8 cellular contexts compared by ENCODE assay signal in the genomic region with DNA sequence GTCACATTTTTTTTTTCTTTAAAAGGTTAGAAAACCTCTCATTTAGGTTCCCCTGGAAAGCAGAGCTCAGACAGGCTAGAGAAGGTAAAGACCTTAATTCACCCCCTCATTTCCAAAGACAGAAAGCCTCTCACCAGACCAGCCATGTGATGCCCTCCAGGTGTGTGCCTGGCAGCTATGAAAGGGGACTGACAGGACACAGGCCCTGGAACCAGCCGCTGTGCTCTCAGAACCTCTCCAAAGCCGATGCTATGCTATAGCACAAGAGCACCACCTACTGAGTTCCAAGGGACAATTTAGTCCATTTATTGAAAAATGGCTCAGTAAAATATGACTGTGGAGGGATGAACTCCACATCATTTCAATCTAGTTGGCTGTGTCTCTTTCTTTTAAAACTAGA. TPM values are rescaled to one million over a fixed set of nuclear protein-coding genes. Genes with fewer than 3 reads are reported as not detected.
A peak's percentile ranks its signal among the peaks of the same experiment; 100 is the strongest.
DNase-seq lines count a peak whose midpoint lies in the region; TF ChIP-seq lines count a peak whose summit lies in the region.
"Had no signal": no experiment of that assay in that cellular context is flagged by ENCODE, and none has a peak within 500 bp of the region (broad histone marks: within the 10 kb centered on the region; RNA-seq: fewer than 3 reads in every experiment).

No MANE protein-coding gene starts in this region.

- H3K4me1 ChIP-seq in suprapubic skin: no peaks in the 10 kb centered on the region
- H3K4me1 ChIP-seq in effector memory CD4-positive, alpha-beta T cell (ENCODE audit: control insufficient read depth, insufficient read depth, low read length, poor library complexity, severe bottlenecking): no peaks in the 10 kb centered on the region

- no peak for TF ChIP-seq EP300 in suprapubic skin (IDR thresholded peaks at IDR 0.05)

- WGBS in suprapubic skin: 47% methylated on average over 2 of the region's 2 CpGs

- TF ChIP-seq POLR2A in suprapubic skin (IDR thresholded peaks at IDR 0.05): no peak

- peak overlapping the region; percentile 76 for H3K27ac ChIP-seq in WERI-Rb-1
- H3K27ac ChIP-seq in suprapubic skin: no peak overlapping the region
- H3K27ac ChIP-seq in effector memory CD4-positive, alpha-beta T cell (ENCODE audit: insufficient read depth, low read length, poor library complexity, severe bottlenecking): no peak overlapping the region

- TF ChIP-seq CTCF in GM12872 (IDR thresholded peaks at IDR 0.05; ENCODE audit: insufficient read depth, low read depth, low read length) (peak; percentile 46), WERI-Rb-1 (IDR thresholded peaks at IDR 0.05; ENCODE audit: low read depth, low read length) (peak; percentile 56; the same call in 1 of the 2 replicates), suprapubic skin (IDR thresholded peaks at IDR 0.05) (no peak)

- peak; percentile 76 for DNase-seq in NCI-H1105 treated with DMSO at 0.1 percent for 48 hours (lab: John Stamatoyannopoulos, UW)
- peak; percentile 65 for DNase-seq in WERI-Rb-1
- peak; percentile 25 for DNase-seq in iPS DF 19.7 (ENCODE audit: low read depth, low spot score)
- DNase-seq in suprapubic skin (ENCODE audit: low spot score in 2 of 2): no peak
- no peak for DNase-seq in effector memory CD4-positive, alpha-beta T cell
- no peak for DNase-seq in OCI-M2 (lab: John Stamatoyannopoulos, UW; ENCODE audit: unreplicated experiment)
- DNase-seq: naive B cell had no signal

- no peak overlapping the region for H3K4me3 ChIP-seq in WERI-Rb-1 (ENCODE audit: low read depth, low read length)
- no peak overlapping the region for H3K4me3 ChIP-seq in suprapubic skin
- H3K4me3 ChIP-seq in effector memory CD4-positive, alpha-beta T cell (ENCODE audit: insufficient read depth, low read depth, low read length, poor library complexity, severe bottlenecking): no peak overlapping the region

- H3K36me3 ChIP-seq in WERI-Rb-1: no peaks in the 10 kb centered on the region
- H3K36me3 ChIP-seq in suprapubic skin: no peaks in the 10 kb centered on the region
- H3K36me3 ChIP-seq in effector memory CD4-positive, alpha-beta T cell (ENCODE audit: control insufficient read depth, insufficient read depth, low read length): no peaks in the 10 kb centered on the region

- H3K9me3 ChIP-seq in WERI-Rb-1 (ENCODE audit: severe bottlenecking) (no peaks in the 10 kb centered on the region), suprapubic skin (no peaks in the 10 kb centered on the region)
- no peaks in the 10 kb centered on the region for H3K9me3 ChIP-seq in effector memory CD4-positive, alpha-beta T cell (ENCODE audit: control insufficient read depth, low read length)

- no peaks in the 10 kb centered on the region for H3K27me3 ChIP-seq in WERI-Rb-1 (ENCODE audit: insufficient read depth, low read depth, severe bottlenecking)
- no peaks in the 10 kb centered on the region for H3K27me3 ChIP-seq in suprapubic skin
- H3K27me3 ChIP-seq in effector memory CD4-positive, alpha-beta T cell (replicated peaks; ENCODE audit: control insufficient read depth, insufficient read depth, low read length, poor library complexity, severe bottlenecking): no peaks in the 10 kb centered on the region

RNA-seq across cellular contexts. Expression of a gene that starts 48.8 kb away (rescaled TPM):
- 10 to 100 TPM in 1 of 4 donors, 1 to 10 TPM in 3; 7.7 to 27.8 (median 9.0) TPM for total RNA-seq in suprapubic skin

Comparison
In these comparisons a context has a peak if more than half of its experiments do, and no peak if none do; other contexts are left out.
1. CTCF ChIP-seq: peak in GM12872 (single experiment) and WERI-Rb-1 (single experiment); none in suprapubic skin (0 of 2).
2. DNase-seq: peak in NCI-H1105 treated with DMSO at 0.1 percent for 48 hours (single experiment), WERI-Rb-1 (single experiment) and iPS DF 19.7 (single experiment); none in suprapubic skin (0 of 2), effector memory CD4-positive, alpha-beta T cell (0 of 3) and OCI-M2 (single experiment).